Comparison of ENCODE assay signal across 22 cellular contexts in the genomic region with DNA sequence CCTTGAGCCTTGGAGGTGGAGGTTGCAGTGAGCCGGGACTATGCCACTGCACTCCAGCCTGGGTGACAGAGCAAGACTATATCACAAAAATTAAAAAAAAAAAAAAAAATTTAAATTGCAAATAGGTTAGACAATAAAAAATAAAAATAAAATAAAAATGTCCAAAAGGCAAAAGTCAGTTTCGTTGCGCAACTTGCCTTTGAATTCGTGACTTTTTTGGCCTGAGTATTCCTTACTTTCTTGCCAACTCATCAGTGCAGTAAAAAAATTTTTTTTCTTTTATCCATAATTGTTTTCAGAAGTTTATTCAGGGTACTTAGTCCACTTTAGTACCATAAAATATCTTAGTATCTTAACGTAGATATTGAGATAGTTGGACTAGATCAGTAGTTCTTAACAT. TPM values are rescaled to one million over a fixed set of nuclear protein-coding genes. Genes with fewer than 3 reads are reported as not detected.
DNase-seq lines count a peak whose midpoint lies in the region; ATAC-seq, FAIRE-seq and TF ChIP-seq lines count a peak whose summit lies in the region.
"Had no signal": no experiment of that assay in that cellular context is flagged by ENCODE, and none has a peak within 500 bp of the region (broad histone marks: within the 10 kb centered on the region; RNA-seq: fewer than 3 reads in every experiment).

No MANE protein-coding gene starts in this region.

- no peak overlapping the region for H3K14ac ChIP-seq in H1 (ENCODE audit: insufficient read length)

- H3K9me3 ChIP-seq in HepG2 (ENCODE audit: low read length): no peaks in the 10 kb centered on the region
- H3K9me3 ChIP-seq in right lobe of liver: no peaks in the 10 kb centered on the region
- no peaks in the 10 kb centered on the region for H3K9me3 ChIP-seq in H1 (ENCODE audit: insufficient read depth in 2 of 2, low read depth in 1 of 2, low read length in 1 of 2)
- H3K9me3 ChIP-seq: BLaER1 treated with 17β-estradiol and CSF1 and Interleukin-3, amounts not matched to agents 10 nM and 100 nM had no signal

- H3K27me3 ChIP-seq in HepG2 (ENCODE audit: control insufficient read depth in 1 of 2, insufficient read depth in 2 of 2, low read length in 2 of 2): no peaks in the 10 kb centered on the region
- H3K27me3 ChIP-seq in right lobe of liver: no peaks in the 10 kb centered on the region
- no peaks in the 10 kb centered on the region for H3K27me3 ChIP-seq in H1 (replicated peaks in 1 of 4; ENCODE audit: control insufficient read depth in 3 of 4, extremely low read depth in 1 of 4, insufficient read depth in 3 of 4, low read length in 3 of 4)
- H3K27me3 ChIP-seq: BLaER1 treated with 17β-estradiol and CSF1 and Interleukin-3, amounts not matched to agents 10 nM and 100 nM had no signal

- H3K9ac ChIP-seq in HepG2 (ENCODE audit: insufficient read depth, low read depth, low read length) (no peak overlapping the region), H1 (replicated peaks in 1 of 4; ENCODE audit: extremely low read depth in 1 of 4, low read depth in 3 of 4, low read length in 3 of 4) (no peak overlapping the region)
- H3K9ac ChIP-seq: BLaER1 treated with 17β-estradiol and CSF1 and Interleukin-3, amounts not matched to agents 10 nM and 100 nM had no signal

- TF ChIP-seq CTCF in HepG2 (CRISPR knock-in tag; IDR thresholded peaks at IDR 0.05): no peak
- TF ChIP-seq CTCF in right lobe of liver (IDR thresholded peaks at IDR 0.05): no peak
- no peak for TF ChIP-seq CTCF in H1 (IDR thresholded peaks at IDR 0.05; ENCODE audit: control extremely low read depth in 1 of 3, insufficient read depth in 1 of 3, low read depth in 1 of 3, low read length in 3 of 3)
- no peak for TF ChIP-seq CTCF in fibroblast of the aortic adventitia (IDR thresholded peaks at IDR 0.05; ENCODE audit: insufficient read depth, low read length)

- ATAC-seq in HepG2: no peak
- ATAC-seq in right lobe of liver: no peak
- ATAC-seq: CD8-positive, alpha-beta T cell; GM12878 had no signal

- H3K36me3 ChIP-seq in HepG2 (replicated peaks in 1 of 2; ENCODE audit: control insufficient read depth in 1 of 2, insufficient read depth in 2 of 2, low read length in 2 of 2) (no peaks in the 10 kb centered on the region), right lobe of liver (no peaks in the 10 kb centered on the region), H1 (ENCODE audit: control insufficient read depth in 2 of 4, insufficient read depth in 4 of 4, low read length in 3 of 4) (no peaks in the 10 kb centered on the region)
- H3K36me3 ChIP-seq: BLaER1 treated with 17β-estradiol and CSF1 and Interleukin-3, amounts not matched to agents 10 nM and 100 nM had no signal

- H3K4me2 ChIP-seq in HepG2 (ENCODE audit: low read depth, low read length) (no peak overlapping the region), H1 (ENCODE audit: insufficient read depth in 1 of 2, low read depth in 2 of 2, low read length in 2 of 2) (no peak overlapping the region)
- H3K4me2 ChIP-seq: BLaER1 treated with 17β-estradiol and CSF1 and Interleukin-3, amounts not matched to agents 10 nM and 100 nM had no signal

- no peak overlapping the region for H4K8ac ChIP-seq in H1 (ENCODE audit: extremely low read depth, insufficient read depth, low read length)

- no peak overlapping the region for H2BK120ac ChIP-seq in H1 (replicated peaks; ENCODE audit: low read depth, low read length)

- no peak overlapping the region for H3K56ac ChIP-seq in H1 (replicated peaks; ENCODE audit: insufficient read length, low read depth, low read length)

- BruUV-seq in HepG2 (replicated peaks; lab: Mats Ljungman, UMichigan): no TSS peak

- H2BK5ac ChIP-seq in H1 (ENCODE audit: low read depth, low read length): no peak overlapping the region

- no peak overlapping the region for H2BK12ac ChIP-seq in H1 (ENCODE audit: low read depth, low read length)

- H2BK20ac ChIP-seq in H1 (ENCODE audit: low read length): no peak overlapping the region

- H3K4me3 ChIP-seq in HepG2 (replicated peaks in 1 of 3; ENCODE audit: insufficient read depth in 1 of 3, low read depth in 2 of 3, low read length in 3 of 3): no peak overlapping the region
- no peak overlapping the region for H3K4me3 ChIP-seq in right lobe of liver
- no peak overlapping the region for H3K4me3 ChIP-seq in H1 (ENCODE audit: extremely low read depth in 1 of 4, insufficient read depth in 2 of 4, low read depth in 3 of 4, low read length in 4 of 4)
- H3K4me3 ChIP-seq in fibroblast of the aortic adventitia (ENCODE audit: low read depth, low read length): no peak overlapping the region
- H3K4me3 ChIP-seq: BLaER1 treated with 17β-estradiol and CSF1 and Interleukin-3, amounts not matched to agents 10 nM and 100 nM; GM12878 had no signal

- TF ChIP-seq EP300 in HepG2 (IDR thresholded peaks at IDR 0.05; ENCODE audit: low read depth in 2 of 2, low read length in 2 of 2): no peak
- TF ChIP-seq EP300 in HepG2 (CRISPR knock-in tag; IDR thresholded peaks at IDR 0.05; ENCODE audit: borderline replicate concordance): no peak
- no peak for TF ChIP-seq EP300 in H1 (IDR thresholded peaks at IDR 0.05; ENCODE audit: borderline replicate concordance in 1 of 2, low read depth in 2 of 2, low read length in 2 of 2)

- TF ChIP-seq POLR2A in HepG2 (IDR thresholded peaks at IDR 0.05; ENCODE audit: insufficient read depth in 1 of 2, low read depth in 2 of 2, low read length in 2 of 2) (no peak), right lobe of liver (IDR thresholded peaks at IDR 0.05) (no peak), H1 (IDR thresholded peaks at IDR 0.05; ENCODE audit: control extremely low read depth in 1 of 2, low read depth in 2 of 2, low read length in 2 of 2) (no peak), erythroblast (IDR thresholded peaks at IDR 0.05; ENCODE audit: low read length) (no peak)

- no peak overlapping the region for H2AK5ac ChIP-seq in H1 (ENCODE audit: low read depth, low read length)

- H4K20me1 ChIP-seq in HepG2 (ENCODE audit: insufficient read depth, low read length) (no peaks in the 10 kb centered on the region), H1 (replicated peaks in 1 of 2; ENCODE audit: control insufficient read depth in 1 of 2, insufficient read depth in 2 of 2, low read length in 2 of 2) (no peaks in the 10 kb centered on the region)
- H4K20me1 ChIP-seq: BLaER1 treated with 17β-estradiol and CSF1 and Interleukin-3, amounts not matched to agents 10 nM and 100 nM had no signal

- TF ChIP-seq RAD21 in HepG2 (CRISPR knock-in tag; IDR thresholded peaks at IDR 0.05) (no peak), H1 (IDR thresholded peaks at IDR 0.05 in 1 of 2, conservative IDR thresholded peaks at IDR 0.05 in 1 of 2; ENCODE audit: low read depth in 2 of 2, low read length in 2 of 2) (no peak)

- no peaks in the 10 kb centered on the region for H3K79me1 ChIP-seq in H1 (ENCODE audit: low read depth, low read length)

- 86% methylated on average over 5 of the region's 5 CpGs for WGBS in HepG2 (ENCODE audit: low lambda C conversion rate)
- 59% methylated on average over 4 of the region's 5 CpGs for WGBS in right lobe of liver (ENCODE audit: insufficient coverage, low coverage, low lambda C conversion rate, missing lambda C conversion rate)
- WGBS in H1 (ENCODE audit: extremely low coverage in 1 of 2, insufficient coverage in 1 of 2, insufficient read length in 1 of 2, insufficient replicate concordance in 2 of 2, low coverage in 1 of 2, low lambda C conversion rate in 2 of 2, missing lambda C conversion rate in 1 of 2), 2 experiments: 93% methylated on average over 5 of the region's 5 CpGs; no CpG with 5 or more reads in 1 of the 2 experiments

- H3K4me1 ChIP-seq in HepG2 (ENCODE audit: insufficient read depth, low read length): peaks cover 6% of the 10 kb centered on the region
- H3K4me1 ChIP-seq in right lobe of liver: no peaks in the 10 kb centered on the region
- no peaks in the 10 kb centered on the region for H3K4me1 ChIP-seq in H1 (replicated peaks in 1 of 4; ENCODE audit: control insufficient read depth in 3 of 4, insufficient read depth in 4 of 4, low read length in 3 of 4)

- no peak overlapping the region for H2AFZ ChIP-seq in HepG2 (ENCODE audit: low read length)
- no peak overlapping the region for H2AFZ ChIP-seq in H1 (ENCODE audit: low read length)

- no peak overlapping the region for H3K23ac ChIP-seq in H1 (ENCODE audit: insufficient read length)

- H3K27ac ChIP-seq in HepG2 (ENCODE audit: extremely low read length, insufficient read depth, low read length) (no peak overlapping the region), right lobe of liver (no peak overlapping the region), H1 (ENCODE audit: low read depth, low read length) (no peak overlapping the region)
- H3K27ac ChIP-seq: BLaER1 treated with 17β-estradiol and CSF1 and Interleukin-3, amounts not matched to agents 10 nM and 100 nM had no signal

- no peak overlapping the region for H3K18ac ChIP-seq in H1 (ENCODE audit: extremely low read depth, low read length)

- FAIRE-seq in HepG2 (lab: Jason Lieb, UNC) (no peak), H1 (lab: Jason Lieb, UNC) (no peak), urothelium cell line (lab: Jason Lieb, UNC) (no peak)
- FAIRE-seq: GM12878, GM19239, H54, HTR-8/SVneo had no signal

- in situ Hi-C loops in HepG2 (cut with HindIII; ENCODE audit: extremely low pct_ligation_motif_present, low pct_unique_long_range_greater_than_20kb): no loop called here

- H3K4ac ChIP-seq in H1 (replicated peaks; ENCODE audit: insufficient read length, low read depth, low read length): no peak overlapping the region

- H3K79me2 ChIP-seq in HepG2 (ENCODE audit: insufficient read depth, low read length) (no peaks in the 10 kb centered on the region), H1 (ENCODE audit: control insufficient read depth in 1 of 2, insufficient read depth in 2 of 2, low read length in 2 of 2) (no peaks in the 10 kb centered on the region)

- DNase-seq in HepG2 (ENCODE audit: low spot score): no peak
- no peak for DNase-seq in right lobe of liver
- DNase-seq in H1 (ENCODE audit: low read depth in 1 of 2, low spot score in 2 of 2): no peak
- peak; percentile 42 for DNase-seq in fibroblast of the aortic adventitia (ENCODE audit: low read depth)
- DNase-seq in urothelium cell line (ENCODE audit: low spot score): no peak
- DNase-seq in erythroblast (lab: John Stamatoyannopoulos, UW): no peak
- DNase-seq in NCI-H1105 (lab: John Stamatoyannopoulos, UW): no peak
- DNase-seq in HEK293T (ENCODE audit: extremely low spot score): no peak
- DNase-seq: 8988T; Calu3; CD8-positive, alpha-beta T cell; DMS53; DND-41; EL; HCEC 1CT; HFFc6 had no signal

- CTCF ChIA-PET in HepG2 (lab: Yijun Ruan, JAX; ENCODE audit: low intra/inter-chr PET ratio, low total read pairs): no interaction called here
- CTCF ChIA-PET in H1 (lab: Charles Lee; ENCODE audit: partially characterized antibody): interaction anchor here (0.7 to 1.2 kb wide), 3 partner anchors 22 to 43 kb away, joined by 3 to 5 read pairs (median 3); a partner anchor contains a TSS
- CTCF ChIA-PET in HEK293T (lab: Yijun Ruan, JAX): no interaction called here

- no peak overlapping the region for H4K91ac ChIP-seq in H1 (replicated peaks; ENCODE audit: insufficient read length, low read length)

- intact Hi-C loops in HepG2 (cut with micrococcal nuclease; ENCODE audit: unreplicated experiment) (no loop called here), right lobe of liver (cut with DNase I) (no loop called here)

- H3K23me2 ChIP-seq in H1 (ENCODE audit: low read depth, low read length): no peaks in the 10 kb centered on the region

- H2BK15ac ChIP-seq in H1 (ENCODE audit: low read length): no peak overlapping the region

- POLR2A ChIA-PET in HepG2 (lab: Yijun Ruan, JAX) (interaction anchor here (1.3 kb wide), 1 partner anchor 48 kb away, joined by 4 read pairs; a partner anchor contains a TSS), H1 (lab: Charles Lee; ENCODE audit: partially characterized antibody) (no interaction called here), HEK293T (lab: Yijun Ruan, JAX) (interaction anchor here (1.2 kb wide), 1 partner anchor 71 kb away, joined by 5 read pairs; a partner anchor contains a TSS)

- no peak overlapping the region for H4K5ac ChIP-seq in H1 (ENCODE audit: insufficient read length, low read depth, low read length)

RNA-seq across cellular contexts. Expression of a gene that starts 22.4 kb away (rescaled TPM):
- not detected in 2 replicates for total RNA-seq in HepG2 (2016; rRNA removed; fragmentation: Illumina TruSeq; extraction: Trizol)
- not detected in 2 replicates for total RNA-seq in HepG2 (2016; cell fraction: cytosol; rRNA removed; fragmentation: Illumina TruSeq; extraction: Trizol; ENCODE audit: low read depth)
- total RNA-seq in HepG2 (2016; cell fraction: insoluble cytoplasmic fraction; rRNA removed; fragmentation: Illumina TruSeq; extraction: Trizol): not detected in 2 replicates
- not detected in 2 replicates for total RNA-seq in HepG2 (2016; cell fraction: membrane; rRNA removed; fragmentation: Illumina TruSeq; extraction: Trizol)
- not detected in 2 replicates for total RNA-seq in HepG2 (2016; cell fraction: nucleus; rRNA removed; fragmentation: Illumina TruSeq; extraction: Trizol)
- polyA plus RNA-seq in HepG2 (2011; rRNA removed): 0.03 and 0.08 TPM in 2 replicates
- polyA plus RNA-seq in HepG2 (2011; cell fraction: cytosol; rRNA removed): 0.01 and 0.04 TPM in 2 replicates
- 0.05 and 0.16 TPM in 2 replicates for polyA plus RNA-seq in HepG2 (2011; cell fraction: nucleus; rRNA removed)
- 0.04 TPM in 1 of 2 replicates, not detected in the other for polyA plus RNA-seq in HepG2 (2012)
- polyA plus RNA-seq in HepG2 (2016; cell fraction: cytosol; fragmentation: Illumina TruSeq; extraction: Trizol; ENCODE audit: low read depth): not detected in 2 replicates
- polyA plus RNA-seq in HepG2 (2016; cell fraction: insoluble cytoplasmic fraction; fragmentation: Illumina TruSeq; extraction: Trizol; ENCODE audit: low read depth): not detected in 2 replicates
- polyA plus RNA-seq in HepG2 (2016; cell fraction: membrane; fragmentation: Illumina TruSeq; extraction: Trizol; ENCODE audit: low read depth): not detected in 2 replicates
- 0.12 TPM in 1 of 2 replicates, not detected in the other for polyA plus RNA-seq in HepG2 (2016; cell fraction: nucleus; fragmentation: Illumina TruSeq; extraction: Trizol; ENCODE audit: insufficient read depth, low read depth)
- 0.02 and 0.06 TPM in 2 replicates for polyA minus RNA-seq in HepG2 (2011; rRNA and poly(A)+ RNA removed; ENCODE audit: low replicate concordance)
- not detected in 2 replicates for polyA minus RNA-seq in HepG2 (2011; cell fraction: cytosol; rRNA and poly(A)+ RNA removed)
- polyA minus RNA-seq in HepG2 (2011; cell fraction: nucleus; rRNA and poly(A)+ RNA removed): 0.13 TPM in 1 of 2 replicates, not detected in the other
- 1 to 10 TPM in 3 of 6 experiments, under 1 TPM in 3; 0.46 to 2.5 (median 0.99) TPM for total RNA-seq in right lobe of liver
- total RNA-seq in H1 (2021; fragmentation: NEBNext Ultra II Directional; extraction: Animal tissue kit (Norgen Biotek cat#: 25700)): not detected in 2 replicates
- 0.02 TPM in 1 of 2 replicates, not detected in the other for polyA plus RNA-seq in H1 (2011; rRNA removed)
- not detected for polyA plus RNA-seq in H1 (2011; cell fraction: cytosol; rRNA removed)
- 0.03 TPM for polyA plus RNA-seq in H1 (2011; cell fraction: nucleus; rRNA removed)
- not detected in 4 replicates for polyA plus RNA-seq in H1 (2012, experiment 1 of 2)
- polyA plus RNA-seq in H1 (2012, experiment 2 of 2): not detected
- not detected for polyA plus RNA-seq in H1 (2013, experiment 1 of 2)
- not detected for polyA plus RNA-seq in H1 (2013, experiment 2 of 2)
- not detected in 2 replicates for polyA minus RNA-seq in H1 (2011; rRNA and poly(A)+ RNA removed)
- not detected for polyA minus RNA-seq in H1 (2011; cell fraction: cytosol; rRNA and poly(A)+ RNA removed)
- polyA minus RNA-seq in H1 (2011; cell fraction: nucleus; rRNA and poly(A)+ RNA removed): not detected
- under 0.01 and 0.16 TPM in 2 replicates for total RNA-seq in fibroblast of the aortic adventitia (ENCODE audit: low replicate concordance)
- total RNA-seq: G401 had no signal

RNA-seq across cellular contexts. Expression of a gene that starts 48.5 kb away (rescaled TPM):
- total RNA-seq in HepG2 (2016; rRNA removed; fragmentation: Illumina TruSeq; extraction: Trizol) (61.3 and 100 TPM in 2 replicates), right lobe of liver (10 to 100 TPM; 57.6 to 80.9 (median 72.8) TPM), fibroblast of the aortic adventitia (ENCODE audit: low replicate concordance) (40.4 and 43.8 TPM in 2 replicates)
- 12.9 and 13.1 TPM in 2 replicates for total RNA-seq in HepG2 (2016; cell fraction: cytosol; rRNA removed; fragmentation: Illumina TruSeq; extraction: Trizol; ENCODE audit: low read depth)
- 63.2 and 98.2 TPM in 2 replicates for total RNA-seq in HepG2 (2016; cell fraction: insoluble cytoplasmic fraction; rRNA removed; fragmentation: Illumina TruSeq; extraction: Trizol)
- total RNA-seq in HepG2 (2016; cell fraction: membrane; rRNA removed; fragmentation: Illumina TruSeq; extraction: Trizol): 20.9 and 25.4 TPM in 2 replicates
- total RNA-seq in HepG2 (2016; cell fraction: nucleus; rRNA removed; fragmentation: Illumina TruSeq; extraction: Trizol): 31.7 and 36.9 TPM in 2 replicates
- polyA plus RNA-seq in HepG2 (2011; rRNA removed) (26.9 and 33.9 TPM in 2 replicates), H1 (2011; rRNA removed) (9.7 and 10.5 TPM in 2 replicates)
- polyA plus RNA-seq in HepG2 (2011; cell fraction: cytosol; rRNA removed): 16.3 and 18.6 TPM in 2 replicates
- 19.7 and 22.9 TPM in 2 replicates for polyA plus RNA-seq in HepG2 (2011; cell fraction: nucleus; rRNA removed)
- polyA plus RNA-seq in HepG2 (2012): 42.1 and 52.0 TPM in 2 replicates
- polyA plus RNA-seq in HepG2 (2016; cell fraction: cytosol; fragmentation: Illumina TruSeq; extraction: Trizol; ENCODE audit: low read depth): 4.3 and 5.1 TPM in 2 replicates
- 67.6 and 69.7 TPM in 2 replicates for polyA plus RNA-seq in HepG2 (2016; cell fraction: insoluble cytoplasmic fraction; fragmentation: Illumina TruSeq; extraction: Trizol; ENCODE audit: low read depth)
- polyA plus RNA-seq in HepG2 (2016; cell fraction: membrane; fragmentation: Illumina TruSeq; extraction: Trizol; ENCODE audit: low read depth): 8.5 and 9.1 TPM in 2 replicates
- polyA plus RNA-seq in HepG2 (2016; cell fraction: nucleus; fragmentation: Illumina TruSeq; extraction: Trizol; ENCODE audit: insufficient read depth, low read depth): 28.6 and 29.4 TPM in 2 replicates
- polyA minus RNA-seq in HepG2 (2011; rRNA and poly(A)+ RNA removed; ENCODE audit: low replicate concordance): 11.6 and 14.2 TPM in 2 replicates
- 36.0 and 47.6 TPM in 2 replicates for polyA minus RNA-seq in HepG2 (2011; cell fraction: cytosol; rRNA and poly(A)+ RNA removed)
- polyA minus RNA-seq in HepG2 (2011; cell fraction: nucleus; rRNA and poly(A)+ RNA removed): 61.9 and 76.2 TPM in 2 replicates
- total RNA-seq in H1 (2021; fragmentation: NEBNext Ultra II Directional; extraction: Animal tissue kit (Norgen Biotek cat#: 25700)): 53.6 and 56.4 TPM in 2 replicates
- 30.8 TPM for polyA plus RNA-seq in H1 (2011; cell fraction: cytosol; rRNA removed)
- polyA plus RNA-seq in H1 (2011; cell fraction: nucleus; rRNA removed): 7.8 TPM
- polyA plus RNA-seq in H1 (2012, experiment 1 of 2): 36.5 to 56.0 TPM (median 38.5 TPM) in 4 replicates
- polyA plus RNA-seq in H1 (2012, experiment 2 of 2): 2.3 TPM
- 20.1 TPM for polyA plus RNA-seq in H1 (2013, experiment 1 of 2)
- 18.7 TPM for polyA plus RNA-seq in H1 (2013, experiment 2 of 2)
- 18.1 and 20.7 TPM in 2 replicates for polyA minus RNA-seq in H1 (2011; rRNA and poly(A)+ RNA removed)
- 19.3 TPM for polyA minus RNA-seq in H1 (2011; cell fraction: cytosol; rRNA and poly(A)+ RNA removed)
- 16.2 TPM for polyA minus RNA-seq in H1 (2011; cell fraction: nucleus; rRNA and poly(A)+ RNA removed)

RNA-seq across cellular contexts. Expression of a gene that starts 53.0 kb away (rescaled TPM):
- 6.7 and 6.8 TPM in 2 replicates for total RNA-seq in HepG2 (2016; rRNA removed; fragmentation: Illumina TruSeq; extraction: Trizol)
- total RNA-seq in HepG2 (2016; cell fraction: cytosol; rRNA removed; fragmentation: Illumina TruSeq; extraction: Trizol; ENCODE audit: low read depth): 4.9 and 6.3 TPM in 2 replicates
- total RNA-seq in HepG2 (2016; cell fraction: insoluble cytoplasmic fraction; rRNA removed; fragmentation: Illumina TruSeq; extraction: Trizol): 5.8 and 6.5 TPM in 2 replicates
- total RNA-seq in HepG2 (2016; cell fraction: membrane; rRNA removed; fragmentation: Illumina TruSeq; extraction: Trizol): 11.7 and 11.9 TPM in 2 replicates
- total RNA-seq in HepG2 (2016; cell fraction: nucleus; rRNA removed; fragmentation: Illumina TruSeq; extraction: Trizol): 8.4 and 9.2 TPM in 2 replicates
- 7.6 and 8.3 TPM in 2 replicates for polyA plus RNA-seq in HepG2 (2011; rRNA removed)
- 6.1 and 7.9 TPM in 2 replicates for polyA plus RNA-seq in HepG2 (2011; cell fraction: cytosol; rRNA removed)
- polyA plus RNA-seq in HepG2 (2011; cell fraction: nucleus; rRNA removed): 8.2 and 9.3 TPM in 2 replicates
- polyA plus RNA-seq in HepG2 (2012): 9.2 and 9.4 TPM in 2 replicates
- polyA plus RNA-seq in HepG2 (2016; cell fraction: cytosol; fragmentation: Illumina TruSeq; extraction: Trizol; ENCODE audit: low read depth): 6.6 and 8.4 TPM in 2 replicates
- 10.0 and 11.7 TPM in 2 replicates for polyA plus RNA-seq in HepG2 (2016; cell fraction: insoluble cytoplasmic fraction; fragmentation: Illumina TruSeq; extraction: Trizol; ENCODE audit: low read depth)
- 13.5 and 13.8 TPM in 2 replicates for polyA plus RNA-seq in HepG2 (2016; cell fraction: membrane; fragmentation: Illumina TruSeq; extraction: Trizol; ENCODE audit: low read depth)
- 11.6 and 13.2 TPM in 2 replicates for polyA plus RNA-seq in HepG2 (2016; cell fraction: nucleus; fragmentation: Illumina TruSeq; extraction: Trizol; ENCODE audit: insufficient read depth, low read depth)
- polyA minus RNA-seq in HepG2 (2011; rRNA and poly(A)+ RNA removed; ENCODE audit: low replicate concordance): 9.3 and 10.7 TPM in 2 replicates
- polyA minus RNA-seq in HepG2 (2011; cell fraction: cytosol; rRNA and poly(A)+ RNA removed): 6.5 and 6.6 TPM in 2 replicates
- polyA minus RNA-seq in HepG2 (2011; cell fraction: nucleus; rRNA and poly(A)+ RNA removed): 4.8 and 8.6 TPM in 2 replicates
- total RNA-seq in right lobe of liver: 10 to 100 TPM in 1 of 6 experiments, 1 to 10 TPM in 5; 6.9 to 11.3 (median 8.5) TPM
- 3.7 and 5.0 TPM in 2 replicates for total RNA-seq in H1 (2021; fragmentation: NEBNext Ultra II Directional; extraction: Animal tissue kit (Norgen Biotek cat#: 25700))
- polyA plus RNA-seq in H1 (2011; rRNA removed): 3.7 and 3.8 TPM in 2 replicates
- polyA plus RNA-seq in H1 (2011; cell fraction: cytosol; rRNA removed): 4.1 TPM
- 3.2 TPM for polyA plus RNA-seq in H1 (2011; cell fraction: nucleus; rRNA removed)
- 4.0 to 4.4 TPM (median 4.1 TPM) in 4 replicates for polyA plus RNA-seq in H1 (2012, experiment 1 of 2)
- polyA plus RNA-seq in H1 (2012, experiment 2 of 2): 4.1 TPM
- 3.3 TPM for polyA plus RNA-seq in H1 (2013, experiment 1 of 2)
- 3.8 TPM for polyA plus RNA-seq in H1 (2013, experiment 2 of 2)
- 4.2 and 4.4 TPM in 2 replicates for polyA minus RNA-seq in H1 (2011; rRNA and poly(A)+ RNA removed)
- 4.0 TPM for polyA minus RNA-seq in H1 (2011; cell fraction: cytosol; rRNA and poly(A)+ RNA removed)
- polyA minus RNA-seq in H1 (2011; cell fraction: nucleus; rRNA and poly(A)+ RNA removed): 7.2 TPM
- 2.0 and 4.7 TPM in 2 replicates for total RNA-seq in fibroblast of the aortic adventitia (ENCODE audit: low replicate concordance)
